ENCODE assay signal across 20 cellular contexts in genomic region chr5:33336911-33337620, GRCh38.
DNase-seq lines count a peak whose midpoint lies in the region; ATAC-seq and TF ChIP-seq lines count a peak whose summit lies in the region.
"Had no signal": no experiment of that assay in that cellular context is flagged by ENCODE, and none has a peak within 500 bp of the region (broad histone marks: within the 10 kb centered on the region; RNA-seq: fewer than 3 reads in every experiment).

No MANE protein-coding gene starts in this region.

- no TSS peak for BruUV-seq in OCI-LY7 (replicated peaks; lab: Mats Ljungman, UMichigan)

- peak overlapping the region; percentile 91 for H2AFZ ChIP-seq in OCI-LY7 (ENCODE audit: low read length)

- intact Hi-C loops in OCI-LY7 (cut with micrococcal nuclease; ENCODE audit: unreplicated experiment), result no loop called here

- DNase-seq in OCI-LY7 (ENCODE audit: low spot score), result no peak
- DNase-seq in cardiac fibroblast (ENCODE audit: low read depth in 2 of 2), result peak; percentile 43 to 73
- peak; percentile 50 to 76 for DNase-seq in foreskin fibroblast
- DNase-seq in thoracic aorta (ENCODE audit: low spot score), result no peak
- DNase-seq in activated CD8-positive, alpha-beta memory T cell treated with anti-CD3 and anti-CD28 coated beads, Interleukin-2, amount 50 U/mL, for 48 hours, result no peak
- DNase-seq in RKO (ENCODE audit: low spot score), result no peak
- DNase-seq in NCI-H1417 treated with DMSO at 0.1 percent for 48 hours (lab: John Stamatoyannopoulos, UW), result no peak
- DNase-seq: activated CD4-positive, alpha-beta T cell treated with anti-CD3 and anti-CD28 coated beads, Interleukin-2, amount 10 ng/mL, durations not matched to agents 7 days and 5 days; body of pancreas; H9; kidney glomerular epithelial cell; NCI-H1105; NCI-H2081; NCI-H446; stimulated activated CD8-positive, alpha-beta memory T cell treated with anti-CD3 and anti-CD28 coated beads, Interleukin-4, amount 100 ng/mL, for 48 hours had no signal

- H3K4me3 ChIP-seq in OCI-LY7 (ENCODE audit: low read depth, low read length, poor library complexity, severe bottlenecking), result no peak overlapping the region
- no peak overlapping the region for H3K4me3 ChIP-seq in cardiac fibroblast (replicated peaks in 1 of 2; ENCODE audit: low read depth in 2 of 2, low read length in 2 of 2)
- no peak overlapping the region for H3K4me3 ChIP-seq in foreskin fibroblast (ENCODE audit: low read depth in 1 of 2, low read length in 2 of 2)
- H3K4me3 ChIP-seq in thoracic aorta, result no peak overlapping the region
- H3K4me3 ChIP-seq: body of pancreas, coronary artery, lung had no signal

- CTCF ChIA-PET in OCI-LY7 (lab: Charles Lee; ENCODE audit: unreplicated experiment), result no interaction called here

- H3K27ac ChIP-seq in OCI-LY7 (ENCODE audit: low read depth, low read length, poor library complexity, severe bottlenecking) (peak overlapping the region; percentile 55), thoracic aorta (peak overlapping the region; percentile 15 to 39)
- H3K27ac ChIP-seq: body of pancreas, C4-2B, coronary artery had no signal

- H3K9me3 ChIP-seq in OCI-LY7 (ENCODE audit: low read length) (peaks cover 25% of the 10 kb centered on the region), thoracic aorta (no peaks in the 10 kb centered on the region)
- H3K9me3 ChIP-seq: body of pancreas had no signal

- no peaks in the 10 kb centered on the region for H4K20me1 ChIP-seq in OCI-LY7 (ENCODE audit: insufficient read depth, low read length)

- POLR2A ChIA-PET in OCI-LY7 (lab: Charles Lee), result no interaction called here

- no peaks in the 10 kb centered on the region for H3K27me3 ChIP-seq in thoracic aorta (replicated peaks; ENCODE audit: insufficient read depth)
- H3K27me3 ChIP-seq: body of pancreas had no signal

- H3K4me1 ChIP-seq in OCI-LY7 (ENCODE audit: insufficient read depth, low read length, poor library complexity, severe bottlenecking) (peaks cover 83% of the 10 kb centered on the region), thoracic aorta (ENCODE audit: control insufficient read depth in 1 of 2, low read depth in 2 of 2) (peaks cover 19 to 38% of the 10 kb centered on the region in 2 donors)
- H3K4me1 ChIP-seq: body of pancreas had no signal

- no peaks in the 10 kb centered on the region for H3K9me2 ChIP-seq in OCI-LY7 (ENCODE audit: insufficient read depth, low read length)

- H3K4me2 ChIP-seq in OCI-LY7 (ENCODE audit: low read length), result 0 out of 2 replicates have a peak overlapping the region, but pooled peaks have one; percentile 32

- peaks cover 34% of the 10 kb centered on the region for H3K36me3 ChIP-seq in OCI-LY7 (ENCODE audit: insufficient read depth, low read length)
- no peaks in the 10 kb centered on the region for H3K36me3 ChIP-seq in thoracic aorta

- ATAC-seq in thoracic aorta (ENCODE audit: insufficient number of reproducible peaks, low FRiP score, low read depth), result no peak
- ATAC-seq: activated T-helper 17 cell treated with anti-CD3 and anti-CD28 coated beads, Interleukin-2, amount 50 U/mL, for 72 hours; body of pancreas; HepG2 had no signal

- no peak for TF ChIP-seq CTCF in OCI-LY7 (conservative IDR thresholded peaks at IDR 0.05; ENCODE audit: low read length)
- TF ChIP-seq CTCF in cardiac fibroblast (IDR thresholded peaks at IDR 0.05; ENCODE audit: low read depth, low read length), result no peak
- no peak for TF ChIP-seq CTCF in foreskin fibroblast (IDR thresholded peaks at IDR 0.05; ENCODE audit: low read depth, low read length)
- TF ChIP-seq CTCF in thoracic aorta (IDR thresholded peaks at IDR 0.05), result no peak

- H3K79me2 ChIP-seq in OCI-LY7 (ENCODE audit: insufficient read depth, low read depth, low read length), result no peaks in the 10 kb centered on the region

Comparison
In these comparisons a context has a peak if more than half of its experiments do, and no peak if none do; other contexts are left out.
1. DNase-seq: peak in cardiac fibroblast (2 of 2) and foreskin fibroblast (2 of 2); none in OCI-LY7 (single experiment), thoracic aorta (single experiment), activated CD8-positive, alpha-beta memory T cell treated with anti-CD3 and anti-CD28 coated beads, Interleukin-2, amount 50 U/mL, for 48 hours (single experiment), RKO (single experiment) and NCI-H1417 treated with DMSO at 0.1 percent for 48 hours (single experiment).